Comparison of ENCODE assay signal across 14 cellular contexts in genomic region chr11:114066046-114066648, GRCh38. TPM values are rescaled to one million over a fixed set of nuclear protein-coding genes. Genes with fewer than 3 reads are reported as not detected.
DNase-seq lines count a peak whose midpoint lies in the region; ATAC-seq and TF ChIP-seq lines count a peak whose summit lies in the region.
"Had no signal": no experiment of that assay in that cellular context is flagged by ENCODE, and none has a peak within 500 bp of the region (broad histone marks: within the 10 kb centered on the region; RNA-seq: fewer than 3 reads in every experiment).

No MANE protein-coding gene starts in this region.

- CTCF ChIA-PET in activated CD4-positive, alpha-beta memory T cell treated with anti-CD3 and anti-CD28 coated beads, Interleukin-2, amount 10 ng/mL, durations not matched to agents 7 days and 5 days (lab: Charles Lee): interaction anchor here (1.5 kb wide), 1 partner anchor 9 kb away, joined by 5 read pairs; no protein-coding TSS in a partner anchor

- POLR2A ChIA-PET in activated CD4-positive, alpha-beta memory T cell treated with anti-CD3 and anti-CD28 coated beads, Interleukin-2, amount 10 ng/mL, durations not matched to agents 7 days and 5 days (lab: Charles Lee): interaction anchor here (1.0 kb wide), 1 partner anchor 194 kb away, joined by 7 read pairs; no protein-coding TSS in a partner anchor

- H3K36me3 Mint-ChIP-seq in activated CD4-positive, alpha-beta memory T cell treated with anti-CD3 and anti-CD28 coated beads, Interleukin-2, amount 10 ng/mL, durations not matched to agents 7 days and 5 days (ENCODE audit: low read depth): peaks cover 6% of the 10 kb centered on the region
- H3K36me3 Mint-ChIP-seq: WTC11 had no signal

- no peaks in the 10 kb centered on the region for H3K27me3 ChIP-seq in lower lobe of right lung (ENCODE audit: low read depth)
- no peaks in the 10 kb centered on the region for H3K27me3 ChIP-seq in tibial artery
- H3K27me3 ChIP-seq: hepatocyte, SJCRH30 had no signal

- H3K9me3 ChIP-seq in lower lobe of right lung (no peaks in the 10 kb centered on the region), tibial artery (no peaks in the 10 kb centered on the region)
- H3K9me3 ChIP-seq: SJCRH30 had no signal

- H3K27me3 Mint-ChIP-seq in activated CD4-positive, alpha-beta memory T cell treated with anti-CD3 and anti-CD28 coated beads, Interleukin-2, amount 10 ng/mL, durations not matched to agents 7 days and 5 days: peaks cover 18% of the 10 kb centered on the region

- TF ChIP-seq CTCF in lower lobe of right lung (IDR thresholded peaks at IDR 0.05) (no peak), tibial artery (IDR thresholded peaks at IDR 0.05) (no peak)

- no peak for ATAC-seq in lower lobe of right lung
- ATAC-seq: left colon, WTC11 had no signal

- H3K4me3 Mint-ChIP-seq in activated CD4-positive, alpha-beta memory T cell treated with anti-CD3 and anti-CD28 coated beads, Interleukin-2, amount 10 ng/mL, durations not matched to agents 7 days and 5 days: peak overlapping the region; percentile 6
- H3K4me3 Mint-ChIP-seq: activated naive CD8-positive, alpha-beta T cell treated with anti-CD3 and anti-CD28 coated beads, Interleukin-2, amount 10 ng/mL, durations not matched to agents 7 days and 5 days; WTC11 had no signal

- no peaks in the 10 kb centered on the region for H3K9me3 Mint-ChIP-seq in activated CD4-positive, alpha-beta memory T cell treated with anti-CD3 and anti-CD28 coated beads, Interleukin-2, amount 10 ng/mL, durations not matched to agents 7 days and 5 days
- H3K9me3 Mint-ChIP-seq: activated naive CD8-positive, alpha-beta T cell treated with anti-CD3 and anti-CD28 coated beads, Interleukin-2, amount 10 ng/mL, durations not matched to agents 7 days and 5 days; WTC11 had no signal

- DNase-seq in activated gamma-delta T cell treated with Interleukin-2 at 50 U/mL for 16 hours (peak; percentile 65), activated gamma-delta T cell (lab: John Stamatoyannopoulos, UW) (no peak), lower lobe of right lung (no peak), tibial artery (no peak), NCI-H2107 treated with DMSO at 0.1 percent for 48 hours (lab: John Stamatoyannopoulos, UW; ENCODE audit: unreplicated experiment) (no peak), SKM-1 treated with dmso at 0.1 percent for 144 hours (lab: John Stamatoyannopoulos, UW; ENCODE audit: unreplicated experiment) (no peak), T-helper 9 cell (no peak)
- DNase-seq in activated CD4-positive, alpha-beta memory T cell treated with anti-CD3 and anti-CD28 coated beads, Interleukin-2, amount 10 ng/mL, durations not matched to agents 7 days and 5 days: peak; percentile 30
- DNase-seq: activated naive CD8-positive, alpha-beta T cell treated with anti-CD3 and anti-CD28 coated beads, Interleukin-2, amount 10 ng/mL, durations not matched to agents 7 days and 5 days; DMS 273 treated with DMSO at 0.1 percent for 48 hours; left colon; SJCRH30 had no signal

- intact Hi-C loops in lower lobe of right lung (cut with DNase I) (no loop called here), tibial artery (cut with DNase I; ENCODE audit: low total_unique reads) (no loop called here)

- peaks cover 79% of the 10 kb centered on the region for H3K36me3 ChIP-seq in lower lobe of right lung
- peaks cover 88 to 98% (median 93%) of the 10 kb centered on the region in 3 donors for H3K36me3 ChIP-seq in tibial artery
- H3K36me3 ChIP-seq: SJCRH30 had no signal

- peak overlapping the region; percentile 85 for H3K4me3 ChIP-seq in lower lobe of right lung
- peak overlapping the region; percentile 94 to 99 for H3K4me3 ChIP-seq in tibial artery
- H3K4me3 ChIP-seq: hepatocyte, SJCRH30 had no signal

- H3K27ac ChIP-seq in lower lobe of right lung (peak overlapping the region; percentile 0), tibial artery (peak overlapping the region; percentile 97 to 98)
- H3K27ac ChIP-seq: hepatocyte, SJCRH30 had no signal

- H3K4me1 ChIP-seq in lower lobe of right lung (peaks cover 87% of the 10 kb centered on the region), tibial artery (peaks cover 0 to 88% (median 54%) of the 10 kb centered on the region in 4 donors)
- H3K4me1 ChIP-seq: SJCRH30 had no signal

- H3K4me1 Mint-ChIP-seq in activated CD4-positive, alpha-beta memory T cell treated with anti-CD3 and anti-CD28 coated beads, Interleukin-2, amount 10 ng/mL, durations not matched to agents 7 days and 5 days: peaks cover 12% of the 10 kb centered on the region

- H3K27ac Mint-ChIP-seq in activated CD4-positive, alpha-beta memory T cell treated with anti-CD3 and anti-CD28 coated beads, Interleukin-2, amount 10 ng/mL, durations not matched to agents 7 days and 5 days: peak overlapping the region; percentile 84
- H3K27ac Mint-ChIP-seq: activated naive CD8-positive, alpha-beta T cell treated with anti-CD3 and anti-CD28 coated beads, Interleukin-2, amount 10 ng/mL, durations not matched to agents 7 days and 5 days; WTC11 had no signal

RNA-seq across cellular contexts. Expression of gene ZBTB16, which starts 6.6 kb away (rescaled TPM):
- 10 to 100 TPM; 11.0 to 11.8 TPM for total RNA-seq in activated CD4-positive, alpha-beta memory T cell treated with anti-CD3 and anti-CD28 coated beads, Interleukin-2, amount 10 ng/mL, durations not matched to agents 7 days and 5 days
- total RNA-seq in lower lobe of right lung: 171 TPM
- total RNA-seq: SJCRH30 had no signal

Comparison
In these comparisons a context has a peak if more than half of its experiments do, and no peak if none do; other contexts are left out.
1. DNase-seq: peak in activated gamma-delta T cell treated with Interleukin-2 at 50 U/mL for 16 hours (single experiment) and activated CD4-positive, alpha-beta memory T cell treated with anti-CD3 and anti-CD28 coated beads, Interleukin-2, amount 10 ng/mL, durations not matched to agents 7 days and 5 days (single experiment); none in activated gamma-delta T cell (single experiment), lower lobe of right lung (single experiment), tibial artery (0 of 2), NCI-H2107 treated with DMSO at 0.1 percent for 48 hours (single experiment), SKM-1 treated with dmso at 0.1 percent for 144 hours (single experiment) and T-helper 9 cell (single experiment).
2. RNA of gene ZBTB16, which starts 6.6 kb away (total RNA-seq): 171 TPM in lower lobe of right lung (single experiment); 11.0 to 11.8 TPM in activated CD4-positive, alpha-beta memory T cell treated with anti-CD3 and anti-CD28 coated beads, Interleukin-2, amount 10 ng/mL, durations not matched to agents 7 days and 5 days; every median in the first group is over 10 times any median in the second.